9 cellular contexts compared by ENCODE assay signal in genomic region chr17:15651583-15652110, GRCh38. TPM values are rescaled to one million over a fixed set of nuclear protein-coding genes. Genes with fewer than 3 reads are reported as not detected.
DNase-seq lines count a peak whose midpoint lies in the region; ATAC-seq and TF ChIP-seq lines count a peak whose summit lies in the region.
"Had no signal": no experiment of that assay in that cellular context is flagged by ENCODE, and none has a peak within 500 bp of the region (broad histone marks: within the 10 kb centered on the region; RNA-seq: fewer than 3 reads in every experiment).

No MANE protein-coding gene starts in this region.

- intact Hi-C loops in Right ventricle myocardium superior (cut with DNase I) (no loop called here), ovary (cut with DNase I) (no loop called here)

- ATAC-seq in GM18868 (IDR thresholded peaks at IDR 0.05; ENCODE audit: unreplicated experiment) (peak; percentile 80), HG03558 (IDR thresholded peaks at IDR 0.05; ENCODE audit: extremely low read depth, unreplicated experiment) (peak; percentile 63), Right ventricle myocardium superior (ENCODE audit: poor library complexity) (peak; percentile 95), HG03520 (IDR thresholded peaks at IDR 0.05; ENCODE audit: unreplicated experiment) (no peak)
- peak; percentile 46 for ATAC-seq in activated naive CD8-positive, alpha-beta T cell treated with anti-CD3 and anti-CD28 coated beads, Interleukin-2, amount 50 U/mL, for 24 hours

- peaks cover 1% of the 10 kb centered on the region for H3K4me1 Mint-ChIP-seq in activated naive CD8-positive, alpha-beta T cell treated with anti-CD3 and anti-CD28 coated beads, Interleukin-2, amount 50 U/mL, for 24 hours

- DNase-seq in AG20443 (ENCODE audit: low spot score) (peak; percentile 95), NCI-H774 (lab: John Stamatoyannopoulos, UW) (peak; percentile 41), Right ventricle myocardium superior (peak; percentile 99), ovary (peak; percentile 76 to 85 (median 84))
- peak; percentile 3 for DNase-seq in activated naive CD8-positive, alpha-beta T cell treated with anti-CD3 and anti-CD28 coated beads, Interleukin-2, amount 50 U/mL, for 24 hours

- WGBS in ovary, 3 donors: 0 to 1% (median 1%) methylated on average over 8 of the region's 8 CpGs

- H3K9me3 Mint-ChIP-seq in activated naive CD8-positive, alpha-beta T cell treated with anti-CD3 and anti-CD28 coated beads, Interleukin-2, amount 50 U/mL, for 24 hours: no peaks in the 10 kb centered on the region
- H3K9me3 Mint-ChIP-seq: stimulated activated naive CD8-positive, alpha-beta T cell treated with anti-CD3 and anti-CD28 coated beads, Interleukin-15, Interleukin-2, amounts not matched to agents 100 ng/mL and 50 ng/mL, for 24 hours had no signal

- H3K4me1 ChIP-seq in ovary (ENCODE audit: insufficient read depth): peaks cover 9% of the 10 kb centered on the region

- H3K27ac Mint-ChIP-seq in activated naive CD8-positive, alpha-beta T cell treated with anti-CD3 and anti-CD28 coated beads, Interleukin-2, amount 50 U/mL, for 24 hours: no peak overlapping the region
- H3K27ac Mint-ChIP-seq: stimulated activated naive CD8-positive, alpha-beta T cell treated with anti-CD3 and anti-CD28 coated beads, Interleukin-15, Interleukin-2, amounts not matched to agents 100 ng/mL and 50 ng/mL, for 24 hours had no signal

- H3K36me3 ChIP-seq in ovary: no peaks in the 10 kb centered on the region

- no peaks in the 10 kb centered on the region for H3K27me3 ChIP-seq in ovary

- H3K27me3 Mint-ChIP-seq in activated naive CD8-positive, alpha-beta T cell treated with anti-CD3 and anti-CD28 coated beads, Interleukin-2, amount 50 U/mL, for 24 hours: no peaks in the 10 kb centered on the region
- H3K27me3 Mint-ChIP-seq: stimulated activated naive CD8-positive, alpha-beta T cell treated with anti-CD3 and anti-CD28 coated beads, Interleukin-15, Interleukin-2, amounts not matched to agents 100 ng/mL and 50 ng/mL, for 24 hours had no signal

- no peaks in the 10 kb centered on the region for H3K9me3 ChIP-seq in ovary

- H3K27ac ChIP-seq in ovary: peak overlapping the region in 1 of 2 donors; percentile 27

- no peak for TF ChIP-seq POLR2A in ovary (IDR thresholded peaks at IDR 0.05)

- TF ChIP-seq EP300 in ovary (IDR thresholded peaks at IDR 0.05): no peak

- peak overlapping the region; percentile 25 for H3K4me3 ChIP-seq in ovary

- peaks cover 5% of the 10 kb centered on the region for H3K36me3 Mint-ChIP-seq in activated naive CD8-positive, alpha-beta T cell treated with anti-CD3 and anti-CD28 coated beads, Interleukin-2, amount 50 U/mL, for 24 hours (ENCODE audit: low read depth)

- H3K4me3 Mint-ChIP-seq in activated naive CD8-positive, alpha-beta T cell treated with anti-CD3 and anti-CD28 coated beads, Interleukin-2, amount 50 U/mL, for 24 hours: no peak overlapping the region
- H3K4me3 Mint-ChIP-seq: stimulated activated naive CD8-positive, alpha-beta T cell treated with anti-CD3 and anti-CD28 coated beads, Interleukin-15, Interleukin-2, amounts not matched to agents 100 ng/mL and 50 ng/mL, for 24 hours had no signal

- no peak for TF ChIP-seq CTCF in ovary (IDR thresholded peaks at IDR 0.05)

RNA-seq across cellular contexts. Expression of gene FBXW10B, which starts 32.1 kb away (rescaled TPM):
- total RNA-seq in Right ventricle myocardium superior: 0.48 TPM
- total RNA-seq in ovary: 1 to 10 TPM in 1 of 7 donors, under 1 TPM in 2, not detected in 4; 0.10 to 1.4 (median 0.60) TPM
- under 1 TPM; 0.08 to 0.72 TPM for polyA plus RNA-seq in ovary

RNA-seq across cellular contexts. Expression of gene TRIM16, which starts 32.5 kb away (rescaled TPM):
- total RNA-seq in Right ventricle myocardium superior: 35.1 TPM
- total RNA-seq in ovary: 10 to 100 TPM in 5 of 7 donors, 1 to 10 TPM in 2; 3.8 to 14.0 (median 11.2) TPM
- polyA plus RNA-seq in ovary: 10 to 100 TPM in 1 of 2 donors, 1 to 10 TPM in 1; 7.4 to 17.2 TPM

RNA-seq across cellular contexts. Expression of gene ZNF286A, which starts 47.9 kb away (rescaled TPM):
- total RNA-seq in Right ventricle myocardium superior (11.0 TPM), ovary (10 to 100 TPM; 28.0 to 37.1 (median 30.8) TPM)
- polyA plus RNA-seq in ovary: 10 to 100 TPM; 13.6 to 20.1 TPM

Comparison
In these comparisons a context has a peak if more than half of its experiments do, and no peak if none do; other contexts are left out.
1. DNase-seq: peak in every context shown above with its lines; median percentile 99 in Right ventricle myocardium superior; 95 in AG20443; 84 in ovary; 41 in NCI-H774; 3 in activated naive CD8-positive, alpha-beta T cell treated with anti-CD3 and anti-CD28 coated beads, Interleukin-2, amount 50 U/mL, for 24 hours.